2 cellular contexts compared by ENCODE assay signal in the genomic region with DNA sequence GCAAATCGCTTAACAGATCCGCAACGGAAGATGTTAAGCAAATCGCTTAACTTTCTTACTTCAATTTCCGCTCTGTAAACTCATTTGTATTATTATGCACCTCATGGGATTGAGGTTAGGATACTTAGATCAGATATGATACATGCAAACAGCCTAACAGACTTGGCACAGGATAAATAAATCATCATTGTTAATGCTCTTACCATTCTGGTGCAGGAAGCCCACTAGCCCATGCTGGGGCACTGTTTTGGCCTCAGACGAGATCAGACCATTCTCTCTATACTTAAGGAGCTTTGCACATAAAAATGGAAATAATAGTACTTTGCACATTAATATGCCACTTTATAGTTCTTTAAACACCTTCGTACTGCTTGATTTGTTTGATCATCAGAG.
TF ChIP-seq lines count a peak whose summit lies in the region.

No MANE protein-coding gene starts in this region.

TF ChIP-seq in GM23338, 12 proteins besides CTCF, POLR2A, EP300 and RAD21 (continues in another document):
- TF ChIP-seq EZH2 (IDR thresholded peaks at IDR 0.05; ENCODE audit: low read depth, unreplicated experiment), result no peak
- no peak for TF ChIP-seq NANOG (IDR thresholded peaks at IDR 0.05; ENCODE audit: borderline replicate concordance)
- no peak for TF ChIP-seq ZNF114 (CRISPR knock-in tag; IDR thresholded peaks at IDR 0.05)
- TF ChIP-seq, protein P1, sequence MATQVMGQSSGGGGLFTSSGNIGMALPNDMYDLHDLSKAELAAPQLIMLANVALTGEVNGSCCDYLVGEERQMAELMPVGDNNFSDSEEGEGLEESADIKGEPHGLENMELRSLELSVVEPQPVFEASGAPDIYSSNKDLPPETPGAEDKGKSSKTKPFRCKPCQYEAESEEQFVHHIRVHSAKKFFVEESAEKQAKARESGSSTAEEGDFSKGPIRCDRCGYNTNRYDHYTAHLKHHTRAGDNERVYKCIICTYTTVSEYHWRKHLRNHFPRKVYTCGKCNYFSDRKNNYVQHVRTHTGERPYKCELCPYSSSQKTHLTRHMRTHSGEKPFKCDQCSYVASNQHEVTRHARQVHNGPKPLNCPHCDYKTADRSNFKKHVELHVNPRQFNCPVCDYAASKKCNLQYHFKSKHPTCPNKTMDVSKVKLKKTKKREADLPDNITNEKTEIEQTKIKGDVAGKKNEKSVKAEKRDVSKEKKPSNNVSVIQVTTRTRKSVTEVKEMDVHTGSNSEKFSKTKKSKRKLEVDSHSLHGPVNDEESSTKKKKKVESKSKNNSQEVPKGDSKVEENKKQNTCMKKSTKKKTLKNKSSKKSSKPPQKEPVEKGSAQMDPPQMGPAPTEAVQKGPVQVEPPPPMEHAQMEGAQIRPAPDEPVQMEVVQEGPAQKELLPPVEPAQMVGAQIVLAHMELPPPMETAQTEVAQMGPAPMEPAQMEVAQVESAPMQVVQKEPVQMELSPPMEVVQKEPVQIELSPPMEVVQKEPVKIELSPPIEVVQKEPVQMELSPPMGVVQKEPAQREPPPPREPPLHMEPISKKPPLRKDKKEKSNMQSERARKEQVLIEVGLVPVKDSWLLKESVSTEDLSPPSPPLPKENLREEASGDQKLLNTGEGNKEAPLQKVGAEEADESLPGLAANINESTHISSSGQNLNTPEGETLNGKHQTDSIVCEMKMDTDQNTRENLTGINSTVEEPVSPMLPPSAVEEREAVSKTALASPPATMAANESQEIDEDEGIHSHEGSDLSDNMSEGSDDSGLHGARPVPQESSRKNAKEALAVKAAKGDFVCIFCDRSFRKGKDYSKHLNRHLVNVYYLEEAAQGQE (IDR thresholded peaks at IDR 0.05; ENCODE audit: unreplicated experiment), result no peak
- TF ChIP-seq CREB1 (CRISPR knock-in tag; IDR thresholded peaks at IDR 0.05; ENCODE audit: low read depth), result no peak
- TF ChIP-seq ETS1 (IDR thresholded peaks at IDR 0.05), result no peak
- TF ChIP-seq ZNF331 (CRISPR knock-in tag; IDR thresholded peaks at IDR 0.05; ENCODE audit: low read depth), result no peak
- TF ChIP-seq ZNF462 (CRISPR knock-in tag; IDR thresholded peaks at IDR 0.05), result no peak
- no peak for TF ChIP-seq JUNB (IDR thresholded peaks at IDR 0.05; ENCODE audit: unreplicated experiment)
- TF ChIP-seq EZH2phosphoT487 (IDR thresholded peaks at IDR 0.05; ENCODE audit: unreplicated experiment), result no peak

TF ChIP-seq in HepG2, 621 proteins besides CTCF, POLR2A, EP300 and RAD21:
- TF ChIP-seq NAIF1 (CRISPR knock-in tag; IDR thresholded peaks at IDR 0.05; ENCODE audit: borderline replicate concordance) (peak; percentile 96), TOE1 (CRISPR knock-in tag; IDR thresholded peaks at IDR 0.05) (no peak), ZBTB42 (CRISPR knock-in tag; IDR thresholded peaks at IDR 0.05) (no peak), REL (CRISPR knock-in tag; conservative IDR thresholded peaks at IDR 0.05) (no peak)
